1 cellular context compared by ENCODE assay signal in genomic region chr22:28430656-28431055, GRCh38.
TF ChIP-seq lines count a peak whose summit lies in the region.

No MANE protein-coding gene starts in this region.

TF ChIP-seq in WTC11, 78 proteins besides CTCF, POLR2A, EP300 and RAD21 (continued from another document):
- TF ChIP-seq STAT6 (CRISPR knock-in tag; conservative IDR thresholded peaks at IDR 0.05; ENCODE audit: low read depth) (no peak), IRF1 (CRISPR knock-in tag; IDR thresholded peaks at IDR 0.05) (no peak), ZNF317 (CRISPR knock-in tag; IDR thresholded peaks at IDR 0.05; ENCODE audit: borderline replicate concordance, low read depth) (no peak), USF2 (CRISPR knock-in tag; IDR thresholded peaks at IDR 0.05) (no peak), SOX15 (CRISPR knock-in tag; IDR thresholded peaks at IDR 0.05) (no peak), CBFB (CRISPR knock-in tag; IDR thresholded peaks at IDR 0.05; ENCODE audit: low read depth) (no peak), TEAD1 (CRISPR knock-in tag; IDR thresholded peaks at IDR 0.05) (no peak), ERG (CRISPR knock-in tag; IDR thresholded peaks at IDR 0.05) (no peak), JUN (CRISPR knock-in tag; IDR thresholded peaks at IDR 0.05) (no peak), ZNF219 (CRISPR knock-in tag; IDR thresholded peaks at IDR 0.05; ENCODE audit: borderline replicate concordance) (no peak), E2F4 (CRISPR knock-in tag; IDR thresholded peaks at IDR 0.05; ENCODE audit: borderline replicate concordance, low read depth) (no peak)
